Comparison of ENCODE assay signal across 10 cellular contexts in genomic region chr22:45867118-45867905, GRCh38.
DNase-seq lines count a peak whose midpoint lies in the region; ATAC-seq and TF ChIP-seq lines count a peak whose summit lies in the region.
"Had no signal": no experiment of that assay in that cellular context is flagged by ENCODE, and none has a peak within 500 bp of the region (broad histone marks: within the 10 kb centered on the region; RNA-seq: fewer than 3 reads in every experiment).

No MANE protein-coding gene starts in this region.

- POLR2A ChIA-PET in AG04450 (lab: Yijun Ruan, JAX) = no interaction called here

- H3K36me3 ChIP-seq in RWPE2 (ENCODE audit: low read depth) = no peaks in the 10 kb centered on the region

- H3K9me3 ChIP-seq in AG04450 (ENCODE audit: control insufficient read depth, insufficient read depth, low read length) = peaks cover 1% of the 10 kb centered on the region
- H3K9me3 ChIP-seq in RWPE2 (ENCODE audit: severe bottlenecking) = no peaks in the 10 kb centered on the region

- H3K27me3 ChIP-seq in AG04450 (ENCODE audit: control insufficient read depth, insufficient read depth, low read length) (peaks cover 25% of the 10 kb centered on the region), RWPE2 (ENCODE audit: insufficient read depth, poor library complexity, severe bottlenecking) (peaks cover 15% of the 10 kb centered on the region), foreskin keratinocyte (peaks cover 52% of the 10 kb centered on the region)

- H3K27ac ChIP-seq in AG04450 (ENCODE audit: low read depth, low read length) (no peak overlapping the region), RWPE2 (ENCODE audit: poor library complexity, severe bottlenecking) (no peak overlapping the region), foreskin keratinocyte (no peak overlapping the region)

- ATAC-seq in RWPE2 (ENCODE audit: low read depth) (peak; percentile 40; the same call in 1 of the 3 replicates), foreskin keratinocyte (peak; percentile 23), GM21423 (IDR thresholded peaks at IDR 0.05; ENCODE audit: unreplicated experiment) (no peak), HG03378 (IDR thresholded peaks at IDR 0.05; ENCODE audit: unreplicated experiment) (no peak), HG02970 (IDR thresholded peaks at IDR 0.05; ENCODE audit: low FRiP score, unreplicated experiment) (no peak)
- ATAC-seq: CD8-positive, alpha-beta T cell had no signal

- TF ChIP-seq CTCF in AG04450 (IDR thresholded peaks at IDR 0.05; ENCODE audit: low read depth, low read length) (peak; percentile 8), RWPE2 (IDR thresholded peaks at IDR 0.05; ENCODE audit: poor library complexity, severe bottlenecking) (peak; percentile 32), foreskin keratinocyte (conservative IDR thresholded peaks at IDR 0.05) (peak; percentile 56)

- H3K4me3 ChIP-seq in AG04450 (ENCODE audit: low read depth, low read length) = peak overlapping the region; percentile 39
- H3K4me3 ChIP-seq in RWPE2 (ENCODE audit: severe bottlenecking) = no peak overlapping the region

- H3K4me1 ChIP-seq in RWPE2 (ENCODE audit: insufficient read depth, poor library complexity, severe bottlenecking) (peaks cover 4% of the 10 kb centered on the region), foreskin keratinocyte (peaks cover 12% of the 10 kb centered on the region)

- CTCF ChIA-PET in AG04450 (lab: Charles Lee) = interaction anchor here (0.6 to 2.3 kb wide), 4 partner anchors 12 to 222 kb away, joined by 3 to 10 read pairs (median 4); no protein-coding TSS in a partner anchor

- DNase-seq in AG04450 (ENCODE audit: low read depth, low spot score) (no peak), RWPE2 (ENCODE audit: low spot score) (no peak), foreskin keratinocyte (no peak), myocyte (ENCODE audit: low read depth) (peak; percentile 39), NCI-H1694 treated with DMSO at 0.1 percent for 48 hours (lab: John Stamatoyannopoulos, UW) (no peak)
- DNase-seq: activated naive CD8-positive, alpha-beta T cell treated with anti-CD3 and anti-CD28 coated beads, Interleukin-2, amount 10 ng/mL, durations not matched to agents 7 days and 5 days had no signal

Comparison
In these comparisons a context has a peak if more than half of its experiments do, and no peak if none do; other contexts are left out.
1. ATAC-seq: peak in RWPE2 (single experiment) and foreskin keratinocyte (single experiment); none in GM21423 (single experiment), HG03378 (single experiment) and HG02970 (single experiment).
2. Peak in every context shown above with its lines, with median percentiles within 50 percentile points of each other: CTCF ChIP-seq.